8 cellular contexts compared by ENCODE assay signal in genomic region chr12:102119674-102120563, GRCh38. TPM values are rescaled to one million over a fixed set of nuclear protein-coding genes. Genes with fewer than 3 reads are reported as not detected.
DNase-seq lines count a peak whose midpoint lies in the region; ATAC-seq and TF ChIP-seq lines count a peak whose summit lies in the region.

NUP37 (minus strand) TSS chr12:102120114; CDS start chr12:102118518, 1,596 bp downstream.
PARPBP (plus strand) TSS chr12:102120183; CDS start chr12:102123889, 3,706 bp downstream.

- WGBS in thyroid gland, 2 donors = 0 to 1% methylated on average over 25 to 48 of the region's 62 CpGs

- TF ChIP-seq CTCF in GM10248 (IDR thresholded peaks at IDR 0.05; ENCODE audit: control extremely low read depth, extremely low read depth, low read depth, missing control alignments) (peak; percentile 3), NB4 (IDR thresholded peaks at IDR 0.05; ENCODE audit: low read depth, low read length) (no peak), glutamatergic neuron (IDR thresholded peaks at IDR 0.05; ENCODE audit: partially characterized antibody, unreplicated experiment) (no peak), osteoblast (IDR thresholded peaks at IDR 0.05; ENCODE audit: extremely low read depth, low read depth, low read length) (no peak), thyroid gland (IDR thresholded peaks at IDR 0.05) (peak in 2 of 6 experiments; percentile 11 to 25)

- H3K4me3 Mint-ChIP-seq in glutamatergic neuron (ENCODE audit: unreplicated experiment) = peak within 1 kb of the TSS; percentile 91

- ATAC-seq in HG02571 (IDR thresholded peaks at IDR 0.05; ENCODE audit: unreplicated experiment) (peak; percentile 98), SK-N-SH treated with all-trans-retinoic acid at 6 μM for 48 hours (peak; percentile 98)
- peak; percentile 96 for ATAC-seq in activated naive CD4-positive, alpha-beta T cell treated with anti-CD3 and anti-CD28 coated beads, Interleukin-2, amount 50 U/mL, for 72 hours

- H3K36me3 ChIP-seq in osteoblast (ENCODE audit: insufficient read depth, low read length) = peaks cover 17% of the 10 kb centered on the region
- H3K36me3 ChIP-seq in thyroid gland = peaks cover 0 to 8% of the 10 kb centered on the region in 2 donors

- peak within 1 kb of the TSS; percentile 80 for H3K4me3 ChIP-seq in NB4 (ENCODE audit: low read depth, low read length)
- peak within 1 kb of the TSS; percentile 87 for H3K4me3 ChIP-seq in osteoblast (ENCODE audit: insufficient read depth, low read length)
- H3K4me3 ChIP-seq in thyroid gland (replicated peaks in 1 of 3) = peak within 1 kb of the TSS; percentile 7 to 73 (median 38)

- TF ChIP-seq POLR2A in NB4 (IDR thresholded peaks at IDR 0.05; ENCODE audit: extremely low read depth, insufficient read length) (peak; percentile 95), thyroid gland (IDR thresholded peaks at IDR 0.05) (peak in 1 of 2 donors; percentile 76)

- H3K27me3 Mint-ChIP-seq in glutamatergic neuron (ENCODE audit: unreplicated experiment) = peaks cover 2% of the 10 kb centered on the region

- no peaks in the 10 kb centered on the region for H3K27me3 ChIP-seq in osteoblast (ENCODE audit: insufficient read depth, low read length)
- H3K27me3 ChIP-seq in thyroid gland = no peaks in the 10 kb centered on the region

- no peaks in the 10 kb centered on the region for H4K20me1 ChIP-seq in osteoblast (ENCODE audit: insufficient read depth, low read length)

- H3K4me1 ChIP-seq in osteoblast (ENCODE audit: insufficient read depth, low read length) = peaks cover 18% of the 10 kb centered on the region
- H3K4me1 ChIP-seq in thyroid gland = peaks cover 12% of the 10 kb centered on the region in 2 donors

- H3K27ac ChIP-seq in osteoblast (ENCODE audit: low read depth, low read length) = peak within 1 kb of the TSS; percentile 80
- peak within 1 kb of the TSS in 2 of 3 donors; percentile 69 to 72 for H3K27ac ChIP-seq in thyroid gland

- H3K9me3 ChIP-seq in osteoblast (ENCODE audit: low read depth, low read length) (no peaks in the 10 kb centered on the region), thyroid gland (no peaks in the 10 kb centered on the region)

- H3K9me3 Mint-ChIP-seq in activated naive CD4-positive, alpha-beta T cell treated with anti-CD3 and anti-CD28 coated beads, Interleukin-2, amount 50 U/mL, for 72 hours = no peaks in the 10 kb centered on the region
- H3K9me3 Mint-ChIP-seq in glutamatergic neuron (ENCODE audit: unreplicated experiment) = peaks cover 3% of the 10 kb centered on the region

- DNase-seq in GM10248 (ENCODE audit: extremely low spot score) = peak; percentile 93
- DNase-seq in NB4 (ENCODE audit: low read depth) = peak; percentile 98
- DNase-seq in activated naive CD4-positive, alpha-beta T cell treated with anti-CD3 and anti-CD28 coated beads, Interleukin-2, amount 50 U/mL, for 72 hours (ENCODE audit: low spot score in 2 of 2) = peak; percentile 91 to 95
- peak; percentile 96 for DNase-seq in glutamatergic neuron
- peak; percentile 93 for DNase-seq in osteoblast (ENCODE audit: insufficient read length, low spot score, missing footprints)
- DNase-seq in thyroid gland = peak; percentile 84 to 88

- intact Hi-C loops in thyroid gland (cut with DNase I) = no loop called here

- peaks cover 18 to 21% of the 10 kb centered on the region in 2 donors for H3K36me3 Mint-ChIP-seq in activated naive CD4-positive, alpha-beta T cell treated with anti-CD3 and anti-CD28 coated beads, Interleukin-2, amount 50 U/mL, for 72 hours
- H3K36me3 Mint-ChIP-seq in glutamatergic neuron (ENCODE audit: unreplicated experiment) = no peaks in the 10 kb centered on the region

- CTCF ChIA-PET in GM10248 (lab: Yijun Ruan, JAX) = interaction anchor here (1.2 to 2.0 kb wide), 3 partner anchors 23 to 620 kb away, joined by 3 to 7 read pairs (median 4); no protein-coding TSS in a partner anchor

- H2AFZ ChIP-seq in osteoblast (ENCODE audit: low read length) = peak within 1 kb of the TSS; percentile 100

- peaks cover 48% of the 10 kb centered on the region for H3K79me2 ChIP-seq in osteoblast (ENCODE audit: insufficient read depth, low read length)

- POLR2A ChIA-PET in GM10248 (lab: Yijun Ruan, JAX) = no interaction called here

- peaks cover 6% of the 10 kb centered on the region for H3K4me1 Mint-ChIP-seq in glutamatergic neuron (ENCODE audit: low read depth, unreplicated experiment)

- H3K4me2 ChIP-seq in osteoblast (ENCODE audit: insufficient read depth, low read length) = peak within 1 kb of the TSS; percentile 89

- peak within 1 kb of the TSS; percentile 97 to 98 for H3K27ac Mint-ChIP-seq in activated naive CD4-positive, alpha-beta T cell treated with anti-CD3 and anti-CD28 coated beads, Interleukin-2, amount 50 U/mL, for 72 hours
- H3K27ac Mint-ChIP-seq in glutamatergic neuron (ENCODE audit: unreplicated experiment) = peak within 1 kb of the TSS; percentile 81

TF ChIP-seq in SK-N-SH treated with all-trans-retinoic acid at 6 μM for 48 hours, 23 proteins besides CTCF, POLR2A, EP300 and RAD21:
- TF ChIP-seq ZFP3 (CRISPR knock-in tag; IDR thresholded peaks at IDR 0.05) (peak; percentile 56; the same call in 1 of the 2 replicates), ZC3H10 (CRISPR knock-in tag; IDR thresholded peaks at IDR 0.05) (no peak)

RNA-seq across cellular contexts. Expression of gene NUP37, which starts in this region (rescaled TPM):
- total RNA-seq in activated naive CD4-positive, alpha-beta T cell treated with anti-CD3 and anti-CD28 coated beads, Interleukin-2, amount 50 U/mL, for 72 hours = 100 to 1,000 TPM in 1 of 2 donors, 10 to 100 TPM in 1; 95.8 to 101 TPM
- 7.1 TPM for total RNA-seq in glutamatergic neuron (ENCODE audit: unreplicated experiment)
- 24.6 and 25.3 TPM in 2 replicates for total RNA-seq in osteoblast
- 10 to 100 TPM; 20.8 to 27.9 (median 24.6) TPM for total RNA-seq in thyroid gland

RNA-seq across cellular contexts. Expression of gene PARPBP, which starts in this region (rescaled TPM):
- 10 to 100 TPM; 18.0 to 26.5 TPM for total RNA-seq in activated naive CD4-positive, alpha-beta T cell treated with anti-CD3 and anti-CD28 coated beads, Interleukin-2, amount 50 U/mL, for 72 hours
- 6.3 TPM for total RNA-seq in glutamatergic neuron (ENCODE audit: unreplicated experiment)
- 5.8 and 6.5 TPM in 2 replicates for total RNA-seq in osteoblast
- total RNA-seq in thyroid gland = 1 to 10 TPM in 3 of 4 donors, under 1 TPM in 1; 0.98 to 3.9 (median 2.5) TPM

Comparison
In these comparisons a context has a peak if more than half of its experiments do, and no peak if none do; other contexts are left out.
1. Peak in every context shown above with its lines: DNase-seq, ATAC-seq, H3K4me3 ChIP-seq and H3K27ac ChIP-seq.